In genomic region chr5:84228266-84228665, GRCh38 we compare ENCODE assay signal across 15 cellular contexts.
DNase-seq lines count a peak whose midpoint lies in the region; ATAC-seq and TF ChIP-seq lines count a peak whose summit lies in the region.
"Had no signal": no experiment of that assay in that cellular context is flagged by ENCODE, and none has a peak within 500 bp of the region (broad histone marks: within the 10 kb centered on the region; RNA-seq: fewer than 3 reads in every experiment).

No MANE protein-coding gene starts in this region.

- H2BK5ac ChIP-seq in mesenchymal stem cell (ENCODE audit: low read depth, low read length, poor library complexity, severe bottlenecking) = no peak overlapping the region

- H3K4me1 ChIP-seq in DND-41 (ENCODE audit: insufficient read depth, low read length) (no peaks in the 10 kb centered on the region), HCT116 (ENCODE audit: control insufficient read depth in 1 of 2, insufficient read depth in 2 of 2, low read length in 2 of 2) (no peaks in the 10 kb centered on the region), OCI-LY3 (ENCODE audit: low read length) (no peaks in the 10 kb centered on the region), mesenchymal stem cell (ENCODE audit: control insufficient read depth, insufficient read depth, low read depth, low read length) (no peaks in the 10 kb centered on the region), breast epithelium (no peaks in the 10 kb centered on the region)
- H3K4me1 ChIP-seq: Caco-2 had no signal

- no peak overlapping the region for H4K91ac ChIP-seq in mesenchymal stem cell (ENCODE audit: low read length)

- intact Hi-C loops in HCT116 (cut with micrococcal nuclease) (no loop called here), breast epithelium (cut with DNase I; ENCODE audit: low total_unique reads) (no loop called here)

- no peak overlapping the region for H2BK15ac ChIP-seq in mesenchymal stem cell (ENCODE audit: low read depth, poor library complexity, severe bottlenecking)

- BruUV-seq in HCT116 (replicated peaks; lab: Mats Ljungman, UMichigan) = no TSS peak

- ATAC-seq in DND-41 (ENCODE audit: insufficient read depth, low read depth) = peak; percentile 49; the same call in 2 of the 3 replicates
- no peak for ATAC-seq in HCT116

- no peak overlapping the region for H3K23ac ChIP-seq in mesenchymal stem cell (ENCODE audit: low read length in 2 of 2)

- H3K18ac ChIP-seq in mesenchymal stem cell (ENCODE audit: low read depth in 1 of 2, low read length in 2 of 2) = no peak overlapping the region

- no peak overlapping the region for H3K27ac ChIP-seq in DND-41 (ENCODE audit: low read length)
- H3K27ac ChIP-seq in HCT116 (ENCODE audit: low read depth, low read length) = no peak overlapping the region
- H3K27ac ChIP-seq in OCI-LY3 (ENCODE audit: low read length) = no peak overlapping the region
- H3K27ac ChIP-seq in mesenchymal stem cell (ENCODE audit: low read length, poor library complexity, severe bottlenecking) = no peak overlapping the region
- no peak overlapping the region for H3K27ac ChIP-seq in breast epithelium

- H3K4me3 ChIP-seq in DND-41 (ENCODE audit: low read depth in 1 of 2, low read length in 2 of 2) = no peak overlapping the region
- no peak overlapping the region for H3K4me3 ChIP-seq in HCT116 (replicated peaks in 1 of 2; ENCODE audit: low read depth in 1 of 2, low read length in 2 of 2)
- no peak overlapping the region for H3K4me3 ChIP-seq in OCI-LY3 (ENCODE audit: low read length)
- no peak overlapping the region for H3K4me3 ChIP-seq in mesenchymal stem cell (ENCODE audit: insufficient read depth in 1 of 2, low read depth in 1 of 2, low read length in 2 of 2)
- no peak overlapping the region for H3K4me3 ChIP-seq in breast epithelium

- H2AFZ ChIP-seq in DND-41 (ENCODE audit: low read depth, low read length) = no peak overlapping the region
- H2AFZ ChIP-seq in HCT116 (ENCODE audit: low read depth, low read length, poor library complexity, severe bottlenecking) = peak overlapping the region; percentile 32
- 0 out of 2 replicates have a peak overlapping the region, but pooled peaks have one; percentile 13 for H2AFZ ChIP-seq in OCI-LY3 (ENCODE audit: low read depth, low read length)
- H2AFZ ChIP-seq in mesenchymal stem cell (ENCODE audit: low read depth, low read length) = no peak overlapping the region

- no peak for TF ChIP-seq RAD21 in HCT116 (IDR thresholded peaks at IDR 0.05; ENCODE audit: low read depth)

- H3K9me3 ChIP-seq in DND-41 (ENCODE audit: insufficient read depth, low read length, severe bottlenecking) (no peaks in the 10 kb centered on the region), HCT116 (ENCODE audit: control insufficient read depth in 1 of 2, insufficient read depth in 1 of 2, low read depth in 1 of 2, low read length in 2 of 2) (no peaks in the 10 kb centered on the region), OCI-LY3 (ENCODE audit: insufficient read depth, low read length) (no peaks in the 10 kb centered on the region), mesenchymal stem cell (ENCODE audit: control insufficient read depth, low read length) (no peaks in the 10 kb centered on the region), breast epithelium (no peaks in the 10 kb centered on the region)
- H3K9me3 ChIP-seq: Caco-2 had no signal

- no peak for DNase-seq in DND-41
- no peak for DNase-seq in HCT116 (ENCODE audit: low read depth, low spot score)
- peak; percentile 41 for DNase-seq in mesenchymal stem cell
- no peak for DNase-seq in HK-2 (ENCODE audit: unreplicated experiment)
- no peak for DNase-seq in kidney tubule cell (ENCODE audit: low spot score)
- DNase-seq in breast epithelium (ENCODE audit: low spot score in 2 of 2) = no peak
- DNase-seq: AML-193, Caco-2, DMS79, GDM1, NCI-H146, NCI-H446 treated with DMSO at 0.1 percent for 48 hours, NCI-H82, SIG-M5 had no signal

- no peak overlapping the region for H3K4me2 ChIP-seq in DND-41 (ENCODE audit: insufficient read depth, low read length)
- no peak overlapping the region for H3K4me2 ChIP-seq in HCT116 (ENCODE audit: low read length)
- no peak overlapping the region for H3K4me2 ChIP-seq in OCI-LY3 (ENCODE audit: low read length)
- no peak overlapping the region for H3K4me2 ChIP-seq in mesenchymal stem cell (ENCODE audit: low read length, poor library complexity, severe bottlenecking)

- no peaks in the 10 kb centered on the region for H3K9me2 ChIP-seq in HCT116 (ENCODE audit: insufficient read depth)

- TF ChIP-seq CTCF in DND-41 (IDR thresholded peaks at IDR 0.05; ENCODE audit: borderline replicate concordance, extremely low read depth, low read length, poor library complexity, severe bottlenecking) = no peak
- no peak for TF ChIP-seq CTCF in HCT116 (IDR thresholded peaks at IDR 0.05 in 2 of 3, conservative IDR thresholded peaks at IDR 0.05 in 1 of 3; ENCODE audit: borderline replicate concordance in 1 of 3, insufficient read depth in 1 of 3, low read depth in 2 of 3, low read length in 2 of 3)
- TF ChIP-seq CTCF in OCI-LY3 (IDR thresholded peaks at IDR 0.05; ENCODE audit: low read depth, low read length) = no peak
- no peak for TF ChIP-seq CTCF in breast epithelium (IDR thresholded peaks at IDR 0.05)

- no peak overlapping the region for H4K8ac ChIP-seq in mesenchymal stem cell (ENCODE audit: low read length)

- no peak overlapping the region for H3K14ac ChIP-seq in mesenchymal stem cell (ENCODE audit: low read length in 2 of 2)

- CTCF ChIA-PET in HCT116 (lab: Charles Lee) = no interaction called here

- no peaks in the 10 kb centered on the region for H3K36me3 ChIP-seq in DND-41 (ENCODE audit: insufficient read depth, low read length)
- H3K36me3 ChIP-seq in HCT116 (ENCODE audit: control insufficient read depth in 1 of 2, insufficient read depth in 2 of 2, low read length in 2 of 2) = no peaks in the 10 kb centered on the region
- no peaks in the 10 kb centered on the region for H3K36me3 ChIP-seq in OCI-LY3 (replicated peaks; ENCODE audit: low read depth, low read length)
- no peaks in the 10 kb centered on the region for H3K36me3 ChIP-seq in mesenchymal stem cell (ENCODE audit: control insufficient read depth in 1 of 2, insufficient read depth in 2 of 2, low read depth in 1 of 2, low read length in 2 of 2)
- H3K36me3 ChIP-seq in breast epithelium = no peaks in the 10 kb centered on the region

- no peak overlapping the region for H3K4ac ChIP-seq in mesenchymal stem cell (ENCODE audit: low read depth in 1 of 2, low read length in 2 of 2)

- H3K9ac ChIP-seq in DND-41 (ENCODE audit: low read depth, low read length) (no peak overlapping the region), HCT116 (ENCODE audit: low read length) (no peak overlapping the region), OCI-LY3 (ENCODE audit: low read length) (no peak overlapping the region), mesenchymal stem cell (ENCODE audit: low read length) (no peak overlapping the region)

- H2BK120ac ChIP-seq in mesenchymal stem cell (ENCODE audit: low read depth, low read length) = no peak overlapping the region

- H4K20me1 ChIP-seq in DND-41 (ENCODE audit: insufficient read depth, low read length) (no peaks in the 10 kb centered on the region), HCT116 (ENCODE audit: insufficient read depth) (no peaks in the 10 kb centered on the region), OCI-LY3 (ENCODE audit: insufficient read depth, low read length) (no peaks in the 10 kb centered on the region)

- H3K79me2 ChIP-seq in DND-41 (ENCODE audit: insufficient read depth, low read length) (no peaks in the 10 kb centered on the region), HCT116 (ENCODE audit: insufficient read depth, low read length) (no peaks in the 10 kb centered on the region), OCI-LY3 (ENCODE audit: low read length) (no peaks in the 10 kb centered on the region)

- no peak overlapping the region for H2BK12ac ChIP-seq in mesenchymal stem cell (ENCODE audit: low read length in 2 of 2)

- POLR2A ChIA-PET in HCT116 (lab: Charles Lee) = no interaction called here

- H3K27me3 ChIP-seq in DND-41 (ENCODE audit: insufficient read depth, low read length, poor library complexity) (no peaks in the 10 kb centered on the region), HCT116 (ENCODE audit: insufficient read depth, low read length) (no peaks in the 10 kb centered on the region), OCI-LY3 (ENCODE audit: low read depth, low read length) (no peaks in the 10 kb centered on the region), mesenchymal stem cell (ENCODE audit: control insufficient read depth in 1 of 2, insufficient read depth in 1 of 2, low read length in 2 of 2) (no peaks in the 10 kb centered on the region), breast epithelium (no peaks in the 10 kb centered on the region)

- no peak overlapping the region for H2AK5ac ChIP-seq in mesenchymal stem cell (ENCODE audit: low read length, severe bottlenecking)

- H3K79me1 ChIP-seq in mesenchymal stem cell (replicated peaks; ENCODE audit: low read length, poor library complexity, severe bottlenecking) = peaks cover 10% of the 10 kb centered on the region

- TF ChIP-seq POLR2A in HCT116 (IDR thresholded peaks at IDR 0.05; ENCODE audit: borderline replicate concordance, extremely low read depth, insufficient read depth, insufficient read length) (no peak), breast epithelium (IDR thresholded peaks at IDR 0.05) (no peak)

- RAD21 ChIA-PET in HCT116 (lab: Charles Lee; ENCODE audit: low non-redundant PET in 1 of 2, low total read pairs in 2 of 2, uncharacterized antibody in 2 of 2, unreplicated experiment in 2 of 2) = no interaction called here

TF ChIP-seq in HCT116, 20 proteins besides CTCF, POLR2A, EP300 and RAD21:
- TF ChIP-seq CBX3 (IDR thresholded peaks at IDR 0.05; ENCODE audit: low read depth) = no peak
- TF ChIP-seq JUND (IDR thresholded peaks at IDR 0.05) = no peak
- no peak for TF ChIP-seq EZH2 (IDR thresholded peaks at IDR 0.05)

Comparison
In these comparisons a context has a peak if more than half of its experiments do, and no peak if none do; other contexts are left out.
1. H2AFZ ChIP-seq: peak in HCT116 (single experiment) and OCI-LY3 (single experiment); none in DND-41 (single experiment) and mesenchymal stem cell (single experiment).